ENCODE assay signal across 16 cellular contexts in the genomic region with DNA sequence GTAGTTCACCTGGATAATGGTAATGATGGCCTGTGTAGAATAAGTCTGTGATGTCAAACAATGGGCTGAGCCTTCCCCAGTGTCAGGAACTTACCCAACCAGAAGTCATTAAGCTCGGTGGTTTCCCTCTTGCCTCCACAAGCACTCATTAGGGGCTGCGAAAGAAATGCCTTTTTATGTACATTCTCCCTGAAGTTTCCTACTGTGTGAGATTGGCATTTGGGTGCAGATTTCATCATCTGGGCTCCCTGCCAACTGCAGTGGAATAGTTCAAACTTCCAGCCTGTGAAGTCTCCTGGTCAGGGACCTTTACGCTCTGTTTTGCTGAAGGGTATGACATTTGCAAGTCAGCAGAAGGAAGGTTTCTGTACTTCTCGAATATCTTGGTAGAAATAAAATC. TPM values are rescaled to one million over a fixed set of nuclear protein-coding genes. Genes with fewer than 3 reads are reported as not detected.
DNase-seq lines count a peak whose midpoint lies in the region; ATAC-seq and FAIRE-seq lines count a peak whose summit lies in the region.
"Had no signal": no experiment of that assay in that cellular context is flagged by ENCODE, and none has a peak within 500 bp of the region (broad histone marks: within the 10 kb centered on the region; RNA-seq: fewer than 3 reads in every experiment).

No MANE protein-coding gene starts in this region.

- in situ Hi-C loops in SK-MEL-5 (cut with HindIII; ENCODE audit: low pct_unique_long_range_greater_than_20kb, low sequenced_read_pairs), result no loop called here

- ATAC-seq in activated naive CD8-positive, alpha-beta T cell treated with anti-CD3 and anti-CD28 coated beads, Interleukin-2, amount 50 U/mL, for 24 hours, result peak; percentile 20
- no peak for ATAC-seq in GM21576 (IDR thresholded peaks at IDR 0.05; ENCODE audit: unreplicated experiment)
- ATAC-seq: gastrocnemius medialis had no signal

- no peaks in the 10 kb centered on the region for H3K27me3 Mint-ChIP-seq in activated naive CD8-positive, alpha-beta T cell treated with anti-CD3 and anti-CD28 coated beads, Interleukin-2, amount 50 U/mL, for 24 hours
- H3K27me3 Mint-ChIP-seq in activated naive CD8-positive, alpha-beta T cell treated with anti-CD3 and anti-CD28 coated beads for 36 hours, result no peaks in the 10 kb centered on the region

- no peak overlapping the region for H3K27ac Mint-ChIP-seq in activated naive CD8-positive, alpha-beta T cell treated with anti-CD3 and anti-CD28 coated beads, Interleukin-2, amount 50 U/mL, for 24 hours
- no peak overlapping the region for H3K27ac Mint-ChIP-seq in activated naive CD8-positive, alpha-beta T cell treated with anti-CD3 and anti-CD28 coated beads for 36 hours
- H3K27ac Mint-ChIP-seq: HFFc6 had no signal

- no peak for FAIRE-seq in urothelium cell line (lab: Jason Lieb, UNC)

- no peak overlapping the region for H3K4me3 Mint-ChIP-seq in activated naive CD8-positive, alpha-beta T cell treated with anti-CD3 and anti-CD28 coated beads, Interleukin-2, amount 50 U/mL, for 24 hours
- no peak overlapping the region for H3K4me3 Mint-ChIP-seq in activated naive CD8-positive, alpha-beta T cell treated with anti-CD3 and anti-CD28 coated beads for 36 hours
- H3K4me3 Mint-ChIP-seq: HFFc6 had no signal

- no peaks in the 10 kb centered on the region for H3K4me1 Mint-ChIP-seq in activated naive CD8-positive, alpha-beta T cell treated with anti-CD3 and anti-CD28 coated beads, Interleukin-2, amount 50 U/mL, for 24 hours
- no peaks in the 10 kb centered on the region for H3K4me1 Mint-ChIP-seq in activated naive CD8-positive, alpha-beta T cell treated with anti-CD3 and anti-CD28 coated beads for 36 hours

- peaks cover 4% of the 10 kb centered on the region for H3K9me3 Mint-ChIP-seq in activated naive CD8-positive, alpha-beta T cell treated with anti-CD3 and anti-CD28 coated beads, Interleukin-2, amount 50 U/mL, for 24 hours
- peaks cover 9% of the 10 kb centered on the region for H3K9me3 Mint-ChIP-seq in activated naive CD8-positive, alpha-beta T cell treated with anti-CD3 and anti-CD28 coated beads for 36 hours
- H3K9me3 Mint-ChIP-seq: HFFc6 had no signal

- DNase-seq in activated naive CD8-positive, alpha-beta T cell treated with anti-CD3 and anti-CD28 coated beads, Interleukin-2, amount 50 U/mL, for 24 hours, result no peak
- DNase-seq in activated naive CD8-positive, alpha-beta T cell treated with anti-CD3 and anti-CD28 coated beads for 36 hours, result no peak
- DNase-seq in SK-MEL-5 (ENCODE audit: low read depth, low spot score) (peak; percentile 2), foreskin melanocyte (peak; percentile 74), urothelium cell line (ENCODE audit: low spot score) (peak; percentile 60), ureter (ENCODE audit: low spot score) (no peak), iPS-NIHi7 (ENCODE audit: extremely low spot score) (no peak)
- DNase-seq: activated CD4-positive, alpha-beta T cell treated with anti-CD3 and anti-CD28 coated beads for 4 hours; aorta; COR-L47; gastrocnemius medialis; HFFc6 had no signal

- H3K36me3 Mint-ChIP-seq in activated naive CD8-positive, alpha-beta T cell treated with anti-CD3 and anti-CD28 coated beads, Interleukin-2, amount 50 U/mL, for 24 hours (ENCODE audit: low read depth), result no peaks in the 10 kb centered on the region
- no peaks in the 10 kb centered on the region for H3K36me3 Mint-ChIP-seq in activated naive CD8-positive, alpha-beta T cell treated with anti-CD3 and anti-CD28 coated beads for 36 hours

RNA-seq across cellular contexts. Expression of a gene that starts 41.6 kb away (rescaled TPM):
- total RNA-seq in activated naive CD8-positive, alpha-beta T cell treated with anti-CD3 and anti-CD28 coated beads for 36 hours, result not detected
- total RNA-seq in SK-MEL-5 (2014; rRNA removed; shearing (Covaris generic)), result not detected in 2 replicates
- not detected in 2 replicates for polyA plus RNA-seq in SK-MEL-5 (2015; cell fraction: cytosol; rRNA removed)
- polyA plus RNA-seq in SK-MEL-5 (2015; cell fraction: nucleus; rRNA removed), result not detected in 2 replicates
- not detected for total RNA-seq in ureter
- total RNA-seq: aorta; gastrocnemius medialis; HFFc6; mucosa of gallbladder; posterior vena cava; T-helper 1 cell treated with Interleukin-12 subunit alpha and Interleukin-12 subunit beta and Interleukin-4 antibody, amounts not matched to agents 30 ng/mL and 1 ng/mL, for 36 hours had no signal
- polyA plus RNA-seq: aorta had no signal

Comparison
In these comparisons a context has a peak if more than half of its experiments do, and no peak if none do; other contexts are left out.
1. DNase-seq: peak in SK-MEL-5 (single experiment), foreskin melanocyte (single experiment) and urothelium cell line (single experiment); none in activated naive CD8-positive, alpha-beta T cell treated with anti-CD3 and anti-CD28 coated beads, Interleukin-2, amount 50 U/mL, for 24 hours (single experiment), activated naive CD8-positive, alpha-beta T cell treated with anti-CD3 and anti-CD28 coated beads for 36 hours (single experiment), ureter (single experiment) and iPS-NIHi7 (single experiment).